8 cellular contexts compared by ENCODE assay signal in genomic region chr20:24991897-24992419, GRCh38. TPM values are rescaled to one million over a fixed set of nuclear protein-coding genes. Genes with fewer than 3 reads are reported as not detected.
DNase-seq lines count a peak whose midpoint lies in the region; ATAC-seq, FAIRE-seq and TF ChIP-seq lines count a peak whose summit lies in the region.

No MANE protein-coding gene starts in this region.

- peak overlapping the region; percentile 61 to 65 for H3K4ac ChIP-seq in mesenchymal stem cell (ENCODE audit: low read depth in 1 of 2, low read length in 2 of 2)

- H3K27me3 ChIP-seq in PC-3 (ENCODE audit: low read length) (no peaks in the 10 kb centered on the region), colonic mucosa (no peaks in the 10 kb centered on the region), mesenchymal stem cell (ENCODE audit: control insufficient read depth in 1 of 2, insufficient read depth in 1 of 2, low read length in 2 of 2) (no peaks in the 10 kb centered on the region)

- no peak overlapping the region for H2BK12ac ChIP-seq in mesenchymal stem cell (ENCODE audit: low read length in 2 of 2)

- peak overlapping the region; percentile 86 to 95 for H3K27ac ChIP-seq in A549
- peak overlapping the region; percentile 7; the same call in 1 of the 2 replicates for H3K27ac ChIP-seq in PC-3 (ENCODE audit: low read length)
- H3K27ac ChIP-seq in colonic mucosa: peak overlapping the region; percentile 81
- no peak overlapping the region for H3K27ac ChIP-seq in mesenchymal stem cell (ENCODE audit: low read length, poor library complexity, severe bottlenecking)

- H4K8ac ChIP-seq in mesenchymal stem cell (ENCODE audit: low read length): peak overlapping the region; percentile 39

- FAIRE-seq in A549 (lab: Jason Lieb, UNC) (no peak), urothelium cell line (lab: Jason Lieb, UNC) (no peak)

- POLR2A ChIA-PET in A549 (lab: Yijun Ruan, JAX): no interaction called here
- POLR2A ChIA-PET in PC-3 (lab: Charles Lee; ENCODE audit: unreplicated experiment): no interaction called here

- TF ChIP-seq CTCF in A549 (IDR thresholded peaks at IDR 0.05) (no peak), PC-3 (conservative IDR thresholded peaks at IDR 0.05; ENCODE audit: low read depth, low read length) (no peak), colonic mucosa (IDR thresholded peaks at IDR 0.05) (no peak)

- intact Hi-C loops in PC-3 (cut with micrococcal nuclease) (loop anchor here (2.0 to 10.0 kb wide), 5 partner anchors 60 to 303 kb away; partner anchors contain the start of gene ENTPD6), colonic mucosa (cut with DNase I) (loop anchor here (5.0 to 10.0 kb wide), 3 partner anchors 200 to 405 kb away; no protein-coding TSS in a partner anchor)

- H3K4me2 ChIP-seq in A549: peak overlapping the region; percentile 84
- H3K4me2 ChIP-seq in PC-3 (ENCODE audit: low read length): peak overlapping the region; percentile 87
- H3K4me2 ChIP-seq in mesenchymal stem cell (ENCODE audit: low read length, poor library complexity, severe bottlenecking): peak overlapping the region; percentile 95

- no peaks in the 10 kb centered on the region for H3K9me3 ChIP-seq in A549
- H3K9me3 ChIP-seq in PC-3 (ENCODE audit: low read length): no peaks in the 10 kb centered on the region
- H3K9me3 ChIP-seq in colonic mucosa: no peaks in the 10 kb centered on the region
- H3K9me3 ChIP-seq in mesenchymal stem cell (ENCODE audit: control insufficient read depth, low read length): no peaks in the 10 kb centered on the region

- peaks cover 55% of the 10 kb centered on the region for H3K79me2 ChIP-seq in PC-3 (ENCODE audit: low read length)

- no peak for TF ChIP-seq EP300 in A549 (IDR thresholded peaks at IDR 0.05)

- 1% methylated on average over 32 of the region's 32 CpGs for WGBS in A549 (ENCODE audit: missing lambda C conversion rate)
- WGBS in mesenchymal stem cell: under 1% methylated on average over 27 of the region's 32 CpGs

- BruUV-seq in PC-3 (replicated peaks; lab: Mats Ljungman, UMichigan): no TSS peak

- H4K20me1 ChIP-seq in PC-3 (ENCODE audit: low read length): no peaks in the 10 kb centered on the region

- H2BK120ac ChIP-seq in mesenchymal stem cell (ENCODE audit: low read depth, low read length): no peak overlapping the region

- peak overlapping the region in 1 of 2 experiments; percentile 95 for H3K23ac ChIP-seq in mesenchymal stem cell (ENCODE audit: low read length in 2 of 2)

- peak overlapping the region in 1 of 2 experiments; percentile 90 for H3K14ac ChIP-seq in mesenchymal stem cell (ENCODE audit: low read length in 2 of 2)

- H3K4me1 ChIP-seq in A549: peaks cover 40% of the 10 kb centered on the region
- H3K4me1 ChIP-seq in PC-3 (ENCODE audit: insufficient read depth, low read length): peaks cover 50% of the 10 kb centered on the region
- H3K4me1 ChIP-seq in colonic mucosa: no peaks in the 10 kb centered on the region
- peaks cover 14% of the 10 kb centered on the region for H3K4me1 ChIP-seq in mesenchymal stem cell (ENCODE audit: control insufficient read depth, insufficient read depth, low read depth, low read length)

- no peak for TF ChIP-seq POLR2A in A549 (IDR thresholded peaks at IDR 0.05; ENCODE audit: low read length)

- no peak overlapping the region for H2AK5ac ChIP-seq in mesenchymal stem cell (ENCODE audit: low read length, severe bottlenecking)

- CTCF ChIA-PET in A549 (lab: Yijun Ruan, JAX): interaction anchor here (0.6 to 9.1 kb wide), 4 partner anchors 22 to 406 kb away, joined by 3 to 112 read pairs (median 20); partner anchors contain the start of gene ENTPD6
- CTCF ChIA-PET in PC-3 (lab: Charles Lee): no interaction called here

- H3K9ac ChIP-seq in PC-3 (ENCODE audit: low read length) (peak overlapping the region; percentile 79), colonic mucosa (ENCODE audit: low read depth in 2 of 2, low read length in 2 of 2) (peak overlapping the region; percentile 80 to 85), mesenchymal stem cell (ENCODE audit: low read length) (peak overlapping the region; percentile 93)

- DNase-seq in A549 (ENCODE audit: low read depth in 1 of 2, low spot score in 1 of 2) (peak in 1 of 2 experiments; percentile 28), PC-3 (peak; percentile 13), colonic mucosa (peak; percentile 50), mesenchymal stem cell (peak; percentile 44), urothelium cell line (ENCODE audit: low spot score) (peak; percentile 33), LoVo (ENCODE audit: low spot score) (no peak)

- H3K36me3 ChIP-seq in PC-3 (ENCODE audit: low read depth, low read length): no peaks in the 10 kb centered on the region
- no peaks in the 10 kb centered on the region for H3K36me3 ChIP-seq in colonic mucosa
- H3K36me3 ChIP-seq in mesenchymal stem cell (ENCODE audit: control insufficient read depth in 1 of 2, insufficient read depth in 2 of 2, low read depth in 1 of 2, low read length in 2 of 2): peaks cover 0 to 3% of the 10 kb centered on the region in 2 experiments

- TF ChIP-seq RAD21 in A549 (conservative IDR thresholded peaks at IDR 0.05 in 1 of 2, IDR thresholded peaks at IDR 0.05 in 1 of 2): no peak

- H3K4me3 ChIP-seq in A549 (peak overlapping the region; percentile 85), PC-3 (ENCODE audit: low read length) (peak overlapping the region; percentile 88), colonic mucosa (peak overlapping the region; percentile 70), mesenchymal stem cell (ENCODE audit: insufficient read depth in 1 of 2, low read depth in 1 of 2, low read length in 2 of 2) (peak overlapping the region; percentile 92 to 98)

- H2AFZ ChIP-seq in PC-3 (ENCODE audit: low read length) (peak overlapping the region; percentile 89), mesenchymal stem cell (ENCODE audit: low read depth, low read length) (peak overlapping the region; percentile 96)

- ATAC-seq in A549 (peak; percentile 44 to 59), GM18498 (IDR thresholded peaks at IDR 0.05; ENCODE audit: unreplicated experiment) (peak; percentile 28), HG02885 (IDR thresholded peaks at IDR 0.05; ENCODE audit: poor library complexity, unreplicated experiment) (peak; percentile 28), PC-3 (peak; percentile 47)

- no peaks in the 10 kb centered on the region for H3F3A ChIP-seq in PC-3 (ENCODE audit: low read length, unreplicated experiment)

- no peak overlapping the region for H2BK15ac ChIP-seq in mesenchymal stem cell (ENCODE audit: low read depth, poor library complexity, severe bottlenecking)

- H2BK5ac ChIP-seq in mesenchymal stem cell (ENCODE audit: low read depth, low read length, poor library complexity, severe bottlenecking): no peak overlapping the region

- peaks cover 30% of the 10 kb centered on the region for H3K79me1 ChIP-seq in mesenchymal stem cell (replicated peaks; ENCODE audit: low read length, poor library complexity, severe bottlenecking)

- no peak overlapping the region for H4K91ac ChIP-seq in mesenchymal stem cell (ENCODE audit: low read length)

- peak overlapping the region; percentile 75 to 96 for H3K18ac ChIP-seq in mesenchymal stem cell (ENCODE audit: low read depth in 1 of 2, low read length in 2 of 2)

- no peaks in the 10 kb centered on the region for H3K9me2 ChIP-seq in PC-3 (replicated peaks; ENCODE audit: low read length)

TF ChIP-seq in A549, 52 proteins besides CTCF, POLR2A, EP300 and RAD21 (continues in another document):
- TF ChIP-seq TFCP2L1 (CRISPR knock-in tag; IDR thresholded peaks at IDR 0.05) (no peak), CBX8 (IDR thresholded peaks at IDR 0.05) (no peak), CEBPB (IDR thresholded peaks at IDR 0.05) (no peak), ATOH8 (CRISPR knock-in tag; IDR thresholded peaks at IDR 0.05; ENCODE audit: low read depth) (no peak), E2F6 (IDR thresholded peaks at IDR 0.05; ENCODE audit: borderline replicate concordance, low read depth) (no peak), MAX (IDR thresholded peaks at IDR 0.05) (no peak), SREBF2 (IDR thresholded peaks at IDR 0.05) (no peak), ZSCAN20 (CRISPR knock-in tag; IDR thresholded peaks at IDR 0.05) (no peak), ZC3H11A (IDR thresholded peaks at IDR 0.05) (no peak), PHF8 (IDR thresholded peaks at IDR 0.05; ENCODE audit: borderline replicate concordance, low read depth) (no peak), MAFK (IDR thresholded peaks at IDR 0.05; ENCODE audit: partially characterized antibody) (no peak)

RNA-seq across cellular contexts. Expression of gene APMAP, which starts 0.6 kb away (rescaled TPM):
- polyA plus RNA-seq in A549 (2011; rRNA removed) (113 and 118 TPM in 2 replicates), A549 (2017; fragmentation: RNase III; extraction: RNeasy Plus Mini Kit Qiagen cat#74134 plus additional on column Dnase treatment) (137 to 141 TPM (median 139 TPM) in 3 replicates)
- polyA plus RNA-seq in A549 (2012; cell fraction: cytosol; rRNA removed): 83.8 and 86.7 TPM in 2 replicates
- 100 and 130 TPM in 2 replicates for polyA plus RNA-seq in A549 (2012; cell fraction: nucleus; rRNA removed)
- 42.3 and 45.4 TPM in 2 replicates for polyA minus RNA-seq in A549 (2011; rRNA and poly(A)+ RNA removed)
- total RNA-seq in PC-3 (2014; rRNA removed) (134 and 137 TPM in 2 replicates), colonic mucosa (10 to 100 TPM; 43.9 to 63.3 TPM)
- polyA plus RNA-seq in mesenchymal stem cell (2013, experiment 1 of 2): 103 TPM
- 103 TPM for polyA plus RNA-seq in mesenchymal stem cell (2013, experiment 2 of 2)

RNA-seq across cellular contexts. Expression of gene CST7, which starts 42.9 kb away (rescaled TPM):
- not detected in 2 replicates for polyA plus RNA-seq in A549 (2011; rRNA removed)
- polyA plus RNA-seq in A549 (2012; cell fraction: cytosol; rRNA removed): not detected in 2 replicates
- not detected in 2 replicates for polyA plus RNA-seq in A549 (2012; cell fraction: nucleus; rRNA removed)
- polyA plus RNA-seq in A549 (2017; fragmentation: RNase III; extraction: RNeasy Plus Mini Kit Qiagen cat#74134 plus additional on column Dnase treatment): not detected in 3 replicates
- polyA minus RNA-seq in A549 (2011; rRNA and poly(A)+ RNA removed): not detected in 2 replicates
- total RNA-seq in PC-3 (2014; rRNA removed): not detected in 2 replicates
- 1 to 10 TPM in 1 of 2 donors, under 1 TPM in 1; 0.47 to 1.1 TPM for total RNA-seq in colonic mucosa
- polyA plus RNA-seq in mesenchymal stem cell (2013, experiment 1 of 2): not detected
- polyA plus RNA-seq in mesenchymal stem cell (2013, experiment 2 of 2): not detected
